ENCODE assay signal across 29 cellular contexts in the genomic region with DNA sequence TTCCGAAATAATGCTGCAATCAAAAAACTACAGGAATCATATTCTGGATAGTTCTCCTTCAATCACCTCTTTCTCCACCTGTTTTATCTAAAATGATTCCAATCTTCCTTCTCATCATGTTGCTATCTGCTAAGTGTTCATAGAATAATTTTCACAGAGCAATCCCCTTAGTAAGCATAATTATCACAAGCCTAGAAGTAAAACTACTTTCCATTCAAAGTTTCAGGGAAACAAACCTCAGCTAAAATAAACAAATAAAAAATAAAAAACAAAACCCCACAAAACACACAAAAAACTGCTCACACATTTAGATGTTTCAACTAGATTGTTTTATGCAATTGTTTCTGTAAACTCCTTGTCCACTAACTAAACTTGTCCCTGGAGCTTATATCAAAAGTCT.
"Had no signal": no experiment of that assay in that cellular context is flagged by ENCODE, and none has a peak within 500 bp of the region (broad histone marks: within the 10 kb centered on the region; RNA-seq: fewer than 3 reads in every experiment).

No MANE protein-coding gene starts in this region.

- H3K9me3 ChIP-seq: neutrophil, pancreas, prostate gland, right atrium auricular region, spleen, suprapubic skin, testis, tibial artery, transverse colon, upper lobe of right lung, uterus had no signal

- FAIRE-seq: pancreas had no signal

- ATAC-seq: naive thymus-derived CD8-positive, alpha-beta T cell; natural killer cell treated with Interleukin-12 subunit alpha and Interleukin-12 subunit beta and Interleukin-15 and Interleukin-18, amount 100 ng/mL, for 72 hours; pancreas; sciatic nerve; stimulated activated memory B cell treated with anti-CD40 and anti-IgM and Interleukin-4, amounts not matched to agents 10 μg/mL and 1 μg/mL and 100 μg/mL, for 72 hours; stimulated activated naive CD8-positive, alpha-beta T cell treated with anti-CD3 and anti-CD28 coated beads, Interleukin-15, amount 100 ng/mL, for 72 hours; stimulated activated naive CD8-positive, alpha-beta T cell treated with anti-CD3 and anti-CD28 coated beads, Interleukin-15, Interleukin-2, amounts not matched to agents 100 U/mL and 50 U/mL, for 24 hours; upper lobe of right lung had no signal

- DNase-seq: naive thymus-derived CD8-positive, alpha-beta T cell; nephron progenitor cell; nucleus accumbens; pancreas; retina; spleen; stimulated activated CD4-positive, alpha-beta T cell treated with anti-CD3 and anti-CD28 coated beads, Interleukin-12 subunit alpha, Interleukin-12 subunit beta, amount 100 ng/mL, for 4 hours; stimulated activated CD4-positive, alpha-beta T cell treated with anti-CD3 and anti-CD28 coated beads, Interleukin-1b, Interleukin-23, amount 100 ng/mL, for 48 hours; stimulated activated CD4-positive, alpha-beta T cell treated with anti-CD3 and anti-CD28 coated beads, Interleukin-4, amount 100 ng/mL, for 1 hour; stimulated activated CD4-positive, alpha-beta T cell treated with anti-CD3 and anti-CD28 coated beads, Interleukin-4, amount 100 ng/mL, for 4 hours; stimulated activated CD8-positive, alpha-beta memory T cell treated with anti-CD3 and anti-CD28 coated beads, Interleukin-4, amount 100 ng/mL, for 48 hours; stimulated activated naive CD4-positive, alpha-beta T cell; stimulated activated naive CD8-positive, alpha-beta T cell treated with anti-CD3 and anti-CD28 coated beads, Interleukin-15, amount 100 ng/mL, for 72 hours; stimulated activated naive CD8-positive, alpha-beta T cell treated with anti-CD3 and anti-CD28 coated beads, Interleukin-15, Interleukin-2, amounts not matched to agents 100 U/mL and 50 U/mL, for 24 hours; substantia nigra; testis; tibial artery; transverse colon; upper lobe of right lung; uterus had no signal

- H3K4me2 ChIP-seq: smooth muscle cell had no signal

- H3K4me3 ChIP-seq: pancreas, prostate gland, right atrium auricular region, skin epidermis, smooth muscle cell, spleen, suprapubic skin, testis, tibial artery, transverse colon, upper lobe of right lung, uterus had no signal

- H3K27ac ChIP-seq: neutrophil, pancreas, prostate gland, skin epidermis, spleen, suprapubic skin, testis, tibial artery, transverse colon, upper lobe of right lung, uterus had no signal

- H3K4me1 ChIP-seq: prostate gland, testis, uterus had no signal

- H3K36me3 ChIP-seq: neutrophil, pancreas, prostate gland, right atrium auricular region, spleen, suprapubic skin, tibial artery, transverse colon, upper lobe of right lung had no signal

- H3K27me3 ChIP-seq: right atrium auricular region, suprapubic skin, testis, tibial artery, upper lobe of right lung had no signal
